Comparison of ENCODE assay signal across 16 cellular contexts in genomic region chr9:80664327-80665210, GRCh38.
DNase-seq lines count a peak whose midpoint lies in the region; ATAC-seq, FAIRE-seq and TF ChIP-seq lines count a peak whose summit lies in the region.
"Had no signal": no experiment of that assay in that cellular context is flagged by ENCODE, and none has a peak within 500 bp of the region (broad histone marks: within the 10 kb centered on the region; RNA-seq: fewer than 3 reads in every experiment).

No MANE protein-coding gene starts in this region.

- DNase-seq in GM13977 (ENCODE audit: low spot score) (peak; percentile 4), bronchial epithelial cell (ENCODE audit: low read depth) (peak; percentile 44), natural killer cell (no peak), sigmoid colon (no peak), spleen (no peak)
- no peak for DNase-seq in activated CD4-positive, alpha-beta T cell treated with anti-CD3 and anti-CD28 coated beads for 1 hour
- no peak for DNase-seq in stimulated activated naive CD4-positive, alpha-beta T cell treated with Interleukin-2 at 50 U/mL for 16 hours (lab: John Stamatoyannopoulos, UW)
- DNase-seq: activated gamma-delta T cell; DMS79; left lung; NCI-H1694 treated with DMSO at 0.1 percent for 48 hours; RPMI8226; stimulated activated naive CD4-positive, alpha-beta T cell had no signal

- TF ChIP-seq CTCF in GM13977 (IDR thresholded peaks at IDR 0.05; ENCODE audit: extremely low read depth, insufficient read depth, missing control alignments) (no peak), Loucy (conservative IDR thresholded peaks at IDR 0.05; ENCODE audit: low read length) (peak; percentile 69), bronchial epithelial cell (IDR thresholded peaks at IDR 0.05; ENCODE audit: insufficient read depth, low read length, severe bottlenecking) (peak; percentile 8), natural killer cell (IDR thresholded peaks at IDR 0.05) (no peak), sigmoid colon (IDR thresholded peaks at IDR 0.05) (no peak), spleen (IDR thresholded peaks at IDR 0.05 in 8 of 11, conservative IDR thresholded peaks at IDR 0.05 in 3 of 11) (no peak)

- peak overlapping the region; percentile 47 to 50 for H3K27ac Mint-ChIP-seq in natural killer cell

- H3K9ac ChIP-seq in Loucy (ENCODE audit: low read depth, low read length, poor library complexity, severe bottlenecking), result no peak overlapping the region

- H3K9me3 ChIP-seq in Loucy (ENCODE audit: insufficient read depth, low read depth, low read length) (no peaks in the 10 kb centered on the region), sigmoid colon (no peaks in the 10 kb centered on the region), spleen (peaks cover 0 to 22% (median 4%) of the 10 kb centered on the region in 8 donors)

- H3K4me1 Mint-ChIP-seq in natural killer cell, result peaks cover 14 to 25% of the 10 kb centered on the region in 2 donors
- H3K4me1 Mint-ChIP-seq: central memory CD8-positive, alpha-beta T cell had no signal

- intact Hi-C loops in natural killer cell (cut with micrococcal nuclease) (no loop called here), sigmoid colon (cut with DNase I) (no loop called here), spleen (cut with DNase I; ENCODE audit: low total_unique reads) (no loop called here)

- no peaks in the 10 kb centered on the region for H3K27me3 ChIP-seq in Loucy (ENCODE audit: insufficient read depth, low read length, poor library complexity, severe bottlenecking)
- H3K27me3 ChIP-seq in bronchial epithelial cell (ENCODE audit: control insufficient read depth, insufficient read depth, low read length), result no peaks in the 10 kb centered on the region
- H3K27me3 ChIP-seq in sigmoid colon, result no peaks in the 10 kb centered on the region
- no peaks in the 10 kb centered on the region for H3K27me3 ChIP-seq in spleen (replicated peaks in 1 of 7)
- H3K27me3 ChIP-seq: left lung had no signal

- peak overlapping the region; percentile 56 for H3K4me2 ChIP-seq in Loucy (ENCODE audit: low read depth, low read length, poor library complexity, severe bottlenecking)

- no peaks in the 10 kb centered on the region for H3K27me3 Mint-ChIP-seq in natural killer cell (ENCODE audit: low read depth in 2 of 2)
- H3K27me3 Mint-ChIP-seq: central memory CD8-positive, alpha-beta T cell had no signal

- no peak for ATAC-seq in natural killer cell
- ATAC-seq: activated CD4-positive, CD25-positive, alpha-beta regulatory T cell treated with anti-CD3 and anti-CD28 coated beads, Interleukin-2, amount 50 U/mL, for 24 hours; left lung had no signal

- H3F3A ChIP-seq in Loucy (ENCODE audit: low read depth), result no peaks in the 10 kb centered on the region

- TF ChIP-seq POLR2A in sigmoid colon (IDR thresholded peaks at IDR 0.05) (no peak), spleen (IDR thresholded peaks at IDR 0.05) (no peak)

- H3K4me1 ChIP-seq in Loucy (ENCODE audit: insufficient read depth, low read length, poor library complexity, severe bottlenecking), result peaks cover 9% of the 10 kb centered on the region
- H3K4me1 ChIP-seq in sigmoid colon, result peaks cover 0 to 10% (median 0%) of the 10 kb centered on the region in 4 donors
- peaks cover 0 to 7% (median 0%) of the 10 kb centered on the region in 6 donors for H3K4me1 ChIP-seq in spleen
- H3K4me1 ChIP-seq: left lung had no signal

- peak overlapping the region; percentile 45 for H3K4me3 Mint-ChIP-seq in natural killer cell
- H3K4me3 Mint-ChIP-seq: central memory CD8-positive, alpha-beta T cell had no signal

- FAIRE-seq in bronchial epithelial cell (lab: Jason Lieb, UNC), result no peak

- in situ Hi-C loops in GM13977 (cut with MboI; ENCODE audit: low pct_unique_long_range_greater_than_20kb, low sequenced_read_pairs, unreplicated experiment), result no loop called here

- no peaks in the 10 kb centered on the region for H4K20me1 ChIP-seq in Loucy (ENCODE audit: insufficient read depth, low read length, poor library complexity, severe bottlenecking)

- WGBS in sigmoid colon, 2 donors, result 34 to 45% methylated on average over 4 of the region's 4 CpGs
- WGBS in spleen, 5 donors, result 7 to 34% (median 17%) methylated on average over 4 of the region's 4 CpGs

- no peaks in the 10 kb centered on the region for H3K79me2 ChIP-seq in Loucy (ENCODE audit: insufficient read depth, low read length)

- H3K36me3 Mint-ChIP-seq in natural killer cell, result no peaks in the 10 kb centered on the region

- peak overlapping the region; percentile 32 for H3K4me3 ChIP-seq in Loucy (ENCODE audit: low read length, poor library complexity, severe bottlenecking)
- H3K4me3 ChIP-seq in bronchial epithelial cell (ENCODE audit: low read depth, low read length), result no peak overlapping the region
- no peak overlapping the region for H3K4me3 ChIP-seq in sigmoid colon
- H3K4me3 ChIP-seq in spleen, result no peak overlapping the region
- H3K4me3 ChIP-seq: left lung had no signal

- H3K27ac ChIP-seq in sigmoid colon, result no peak overlapping the region
- H3K27ac ChIP-seq in spleen, result no peak overlapping the region
- H3K27ac ChIP-seq: left lung had no signal

- H3K9me3 Mint-ChIP-seq in natural killer cell, result peaks cover 16 to 17% of the 10 kb centered on the region in 2 donors

- TF ChIP-seq EP300 in sigmoid colon (IDR thresholded peaks at IDR 0.05), result no peak

- H3K36me3 ChIP-seq in Loucy (ENCODE audit: insufficient read depth, low read length) (no peaks in the 10 kb centered on the region), bronchial epithelial cell (ENCODE audit: control insufficient read depth, insufficient read depth, low read length) (no peaks in the 10 kb centered on the region), sigmoid colon (no peaks in the 10 kb centered on the region), spleen (no peaks in the 10 kb centered on the region)
- H3K36me3 ChIP-seq: left lung had no signal

- H3K9me2 ChIP-seq in Loucy (replicated peaks; ENCODE audit: low read depth, low read length), result no peaks in the 10 kb centered on the region

- H2AFZ ChIP-seq in Loucy (ENCODE audit: low read length), result 0 out of 2 replicates have a peak overlapping the region, but pooled peaks have one; percentile 3

Comparison
In these comparisons a context has a peak if more than half of its experiments do, and no peak if none do; other contexts are left out.
1. DNase-seq: peak in GM13977 (single experiment) and bronchial epithelial cell (single experiment); none in natural killer cell (single experiment), sigmoid colon (single experiment), activated CD4-positive, alpha-beta T cell treated with anti-CD3 and anti-CD28 coated beads for 1 hour (single experiment), stimulated activated naive CD4-positive, alpha-beta T cell treated with Interleukin-2 at 50 U/mL for 16 hours (single experiment) and spleen (single experiment).
2. CTCF ChIP-seq: peak in Loucy (single experiment) and bronchial epithelial cell (single experiment); none in GM13977 (single experiment), natural killer cell (single experiment), sigmoid colon (0 of 4) and spleen (0 of 11).